Comparison of ENCODE assay signal across 12 cellular contexts in the genomic region with DNA sequence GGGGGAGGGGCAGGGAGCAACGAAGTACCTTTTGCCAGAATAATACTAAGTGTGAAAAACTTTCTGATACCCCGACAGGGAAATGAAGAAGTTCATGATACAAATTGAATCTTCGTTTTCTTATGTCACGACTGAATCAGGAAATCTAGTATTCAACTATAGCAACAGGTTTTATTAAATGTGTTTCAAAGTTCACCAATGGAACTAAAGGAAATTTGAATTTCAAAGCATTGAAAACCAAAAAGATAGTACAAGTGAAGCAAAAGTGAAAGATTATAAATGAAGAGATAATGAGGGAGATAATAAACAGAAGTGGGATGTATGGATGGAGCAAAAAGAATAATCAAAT.
DNase-seq lines count a peak whose midpoint lies in the region; ATAC-seq, FAIRE-seq and TF ChIP-seq lines count a peak whose summit lies in the region.
"Had no signal": no experiment of that assay in that cellular context is flagged by ENCODE, and none has a peak within 500 bp of the region (broad histone marks: within the 10 kb centered on the region; RNA-seq: fewer than 3 reads in every experiment).

No MANE protein-coding gene starts in this region.

- intact Hi-C loops in CD4-positive, alpha-beta T cell (cut with DNase I, micrococcal nuclease), result no loop called here
- intact Hi-C loops in kidney (cut with DNase I), result no loop called here

- peaks cover 7% of the 10 kb centered on the region for H3K27me3 Mint-ChIP-seq in CD4-positive, alpha-beta T cell

- H3K27me3 ChIP-seq in CD4-positive, alpha-beta T cell (ENCODE audit: control insufficient read depth, insufficient read depth, low read length), result no peaks in the 10 kb centered on the region
- H3K27me3 ChIP-seq: BLaER1 treated with 17β-estradiol and CSF1 and Interleukin-3, amounts not matched to agents 10 nM and 100 nM; SJCRH30 had no signal

- H3K4me3 ChIP-seq in kidney (ENCODE audit: low read length in 2 of 2), result no peak overlapping the region
- H3K4me3 ChIP-seq: BLaER1 treated with 17β-estradiol and CSF1 and Interleukin-3, amounts not matched to agents 10 nM and 100 nM; SJCRH30 had no signal

- H3K27ac Mint-ChIP-seq in CD4-positive, alpha-beta T cell, result no peak overlapping the region

- CTCF ChIA-PET in CD4-positive, alpha-beta T cell (lab: Charles Lee), result no interaction called here

- TF ChIP-seq CTCF in 22Rv1 (IDR thresholded peaks at IDR 0.05) (peak; percentile 61), kidney (IDR thresholded peaks at IDR 0.05; ENCODE audit: borderline replicate concordance, extremely low read depth, insufficient read depth) (no peak), GM10266 (IDR thresholded peaks at IDR 0.05; ENCODE audit: control insufficient read depth, insufficient read depth, low read depth, missing control alignments) (no peak)
- TF ChIP-seq CTCF in CD4-positive, alpha-beta T cell (IDR thresholded peaks at IDR 0.05), result peak; percentile 9

- ATAC-seq in CD4-positive, alpha-beta T cell (ENCODE audit: poor library complexity), result no peak
- no peak for ATAC-seq in GM21526 (IDR thresholded peaks at IDR 0.05; ENCODE audit: low FRiP score, unreplicated experiment)

- no peak for DNase-seq in CD4-positive, alpha-beta T cell
- DNase-seq in RCC 7860 (ENCODE audit: low spot score), result no peak
- DNase-seq in kidney, result no peak
- no peak for DNase-seq in GM10266 (ENCODE audit: extremely low spot score)
- no peak for DNase-seq in NCI-H510A (lab: John Stamatoyannopoulos, UW)
- DNase-seq: DMS79, NCI-H2081 treated with DMSO at 0.1 percent for 48 hours had no signal

- H3K4me1 Mint-ChIP-seq in CD4-positive, alpha-beta T cell (ENCODE audit: low read depth), result peaks cover 9% of the 10 kb centered on the region

- peak; percentile 18 for FAIRE-seq in RCC 7860 (lab: Jason Lieb, UNC)
- FAIRE-seq in kidney (lab: Jason Lieb, UNC), result peak; percentile 82

- no peaks in the 10 kb centered on the region for H3K9me3 ChIP-seq in CD4-positive, alpha-beta T cell (ENCODE audit: control insufficient read depth, low read length)
- H3K9me3 ChIP-seq in kidney (ENCODE audit: control insufficient read depth in 1 of 2, low read length in 2 of 2), result no peaks in the 10 kb centered on the region
- H3K9me3 ChIP-seq: BLaER1 treated with 17β-estradiol and CSF1 and Interleukin-3, amounts not matched to agents 10 nM and 100 nM; SJCRH30 had no signal

- no peak overlapping the region for H3K4me3 Mint-ChIP-seq in CD4-positive, alpha-beta T cell
- H3K4me3 Mint-ChIP-seq: H9 had no signal

- H3K9me3 Mint-ChIP-seq in CD4-positive, alpha-beta T cell, result no peaks in the 10 kb centered on the region
- H3K9me3 Mint-ChIP-seq: H9 had no signal

- POLR2A ChIA-PET in CD4-positive, alpha-beta T cell (lab: Charles Lee), result no interaction called here

- H3K27ac ChIP-seq in 22Rv1, result no peak overlapping the region
- no peak overlapping the region for H3K27ac ChIP-seq in CD4-positive, alpha-beta T cell (ENCODE audit: low read depth, low read length)
- H3K27ac ChIP-seq in kidney (ENCODE audit: low read depth in 2 of 2, low read length in 2 of 2), result no peak overlapping the region
- H3K27ac ChIP-seq: BLaER1 treated with 17β-estradiol and CSF1 and Interleukin-3, amounts not matched to agents 10 nM and 100 nM; SJCRH30 had no signal

- H3K36me3 Mint-ChIP-seq in CD4-positive, alpha-beta T cell (ENCODE audit: low read depth), result no peaks in the 10 kb centered on the region

- no peaks in the 10 kb centered on the region for H3K4me1 ChIP-seq in kidney (ENCODE audit: control insufficient read depth in 1 of 2, insufficient read depth in 1 of 2, low read depth in 1 of 2, low read length in 2 of 2)
- H3K4me1 ChIP-seq: SJCRH30 had no signal

- H3K36me3 ChIP-seq in kidney (ENCODE audit: control insufficient read depth in 1 of 2, insufficient read depth in 2 of 2, low read length in 2 of 2), result no peaks in the 10 kb centered on the region
- H3K36me3 ChIP-seq: BLaER1 treated with 17β-estradiol and CSF1 and Interleukin-3, amounts not matched to agents 10 nM and 100 nM; SJCRH30 had no signal

- no peak overlapping the region for H3K9ac ChIP-seq in kidney (ENCODE audit: low read length in 2 of 2)
- H3K9ac ChIP-seq: BLaER1 treated with 17β-estradiol and CSF1 and Interleukin-3, amounts not matched to agents 10 nM and 100 nM had no signal

Comparison
In these comparisons a context has a peak if more than half of its experiments do, and no peak if none do; other contexts are left out.
1. CTCF ChIP-seq: peak in 22Rv1 (single experiment) and CD4-positive, alpha-beta T cell (single experiment); none in kidney (single experiment) and GM10266 (single experiment).